ENCODE assay signal across 11 cellular contexts in genomic region chr14:75232597-75232996, GRCh38. TPM values are rescaled to one million over a fixed set of nuclear protein-coding genes. Genes with fewer than 3 reads are reported as not detected.
DNase-seq lines count a peak whose midpoint lies in the region; ATAC-seq and TF ChIP-seq lines count a peak whose summit lies in the region.
"Had no signal": no experiment of that assay in that cellular context is flagged by ENCODE, and none has a peak within 500 bp of the region (broad histone marks: within the 10 kb centered on the region; RNA-seq: fewer than 3 reads in every experiment).

No MANE protein-coding gene starts in this region.

- CTCF ChIA-PET in T-cell (lab: Charles Lee), result interaction anchor here (0.5 to 2.9 kb wide), 14 partner anchors 12 to 92 kb away, joined by 3 to 32 read pairs (median 4); no protein-coding TSS in a partner anchor
- CTCF ChIA-PET in activated naive CD4-positive, alpha-beta T cell treated with anti-CD3 and anti-CD28 coated beads, Interleukin-2, amount 10 ng/mL, durations not matched to agents 7 days and 5 days (lab: Charles Lee), result interaction anchor here (1.3 to 1.5 kb wide), 2 partner anchors 10 to 69 kb away, joined by 3 read pairs; no protein-coding TSS in a partner anchor

- ATAC-seq in T-cell (replicated peaks in 1 of 4) (peak; percentile 80 to 93 (median 88)), HG03342 (IDR thresholded peaks at IDR 0.05; ENCODE audit: unreplicated experiment) (no peak)

- in situ Hi-C loops in GM13977 (cut with MboI; ENCODE audit: low pct_unique_long_range_greater_than_20kb, low sequenced_read_pairs, unreplicated experiment), result no loop called here

- H3K9me3 Mint-ChIP-seq in T-cell, result no peaks in the 10 kb centered on the region
- H3K9me3 Mint-ChIP-seq in activated naive CD4-positive, alpha-beta T cell treated with anti-CD3 and anti-CD28 coated beads, Interleukin-2, amount 10 ng/mL, durations not matched to agents 7 days and 5 days, result no peaks in the 10 kb centered on the region
- H3K9me3 Mint-ChIP-seq: stimulated activated naive CD8-positive, alpha-beta T cell treated with anti-CD3 and anti-CD28 coated beads, Interleukin-15, Interleukin-2, amounts not matched to agents 100 ng/mL and 50 ng/mL, for 24 hours had no signal

- no peak for TF ChIP-seq CTCF in GM13977 (IDR thresholded peaks at IDR 0.05; ENCODE audit: extremely low read depth, insufficient read depth, missing control alignments)

- H3K27ac Mint-ChIP-seq in T-cell, result peak overlapping the region; percentile 50 to 83
- H3K27ac Mint-ChIP-seq in activated naive CD4-positive, alpha-beta T cell treated with anti-CD3 and anti-CD28 coated beads, Interleukin-2, amount 10 ng/mL, durations not matched to agents 7 days and 5 days, result no peak overlapping the region
- H3K27ac Mint-ChIP-seq: stimulated activated naive CD8-positive, alpha-beta T cell treated with anti-CD3 and anti-CD28 coated beads, Interleukin-15, Interleukin-2, amounts not matched to agents 100 ng/mL and 50 ng/mL, for 24 hours had no signal

- peaks cover 56 to 68% (median 59%) of the 10 kb centered on the region in 3 donors for H3K4me1 Mint-ChIP-seq in T-cell
- peaks cover 41% of the 10 kb centered on the region for H3K4me1 Mint-ChIP-seq in activated naive CD4-positive, alpha-beta T cell treated with anti-CD3 and anti-CD28 coated beads, Interleukin-2, amount 10 ng/mL, durations not matched to agents 7 days and 5 days

- H3K36me3 Mint-ChIP-seq in T-cell, result no peaks in the 10 kb centered on the region
- no peaks in the 10 kb centered on the region for H3K36me3 Mint-ChIP-seq in activated naive CD4-positive, alpha-beta T cell treated with anti-CD3 and anti-CD28 coated beads, Interleukin-2, amount 10 ng/mL, durations not matched to agents 7 days and 5 days

- DNase-seq in stimulated activated naive CD4-positive, alpha-beta T cell (lab: John Stamatoyannopoulos, UW), result peak; percentile 17 to 77 (median 59)
- DNase-seq in stimulated activated naive CD4-positive, alpha-beta T cell treated with Interleukin-2 at 50 U/mL for 16 hours (lab: John Stamatoyannopoulos, UW), result no peak
- DNase-seq in T-cell (peak in 33 of 34 experiments; percentile 29 to 72 (median 60)), GM13977 (ENCODE audit: low spot score) (no peak), NCI-H2171 treated with DMSO at 0.1 percent for 48 hours (lab: John Stamatoyannopoulos, UW) (no peak)
- DNase-seq in activated naive CD4-positive, alpha-beta T cell treated with anti-CD3 and anti-CD28 coated beads, Interleukin-2, amount 10 ng/mL, durations not matched to agents 7 days and 5 days, result peak; percentile 53
- DNase-seq: C1 segment of cervical spinal cord, KG1, NCI-H2029 treated with DMSO at 0.1 percent for 48 hours had no signal

- no peaks in the 10 kb centered on the region for H3K27me3 Mint-ChIP-seq in T-cell
- H3K27me3 Mint-ChIP-seq in activated naive CD4-positive, alpha-beta T cell treated with anti-CD3 and anti-CD28 coated beads, Interleukin-2, amount 10 ng/mL, durations not matched to agents 7 days and 5 days, result peaks cover 50% of the 10 kb centered on the region
- H3K27me3 Mint-ChIP-seq: stimulated activated naive CD8-positive, alpha-beta T cell treated with anti-CD3 and anti-CD28 coated beads, Interleukin-15, Interleukin-2, amounts not matched to agents 100 ng/mL and 50 ng/mL, for 24 hours had no signal

- no peak overlapping the region for H3K4me3 Mint-ChIP-seq in T-cell
- H3K4me3 Mint-ChIP-seq in activated naive CD4-positive, alpha-beta T cell treated with anti-CD3 and anti-CD28 coated beads, Interleukin-2, amount 10 ng/mL, durations not matched to agents 7 days and 5 days, result no peak overlapping the region
- H3K4me3 Mint-ChIP-seq: stimulated activated naive CD8-positive, alpha-beta T cell treated with anti-CD3 and anti-CD28 coated beads, Interleukin-15, Interleukin-2, amounts not matched to agents 100 ng/mL and 50 ng/mL, for 24 hours had no signal

- POLR2A ChIA-PET in T-cell (lab: Charles Lee), result interaction anchor here (0.6 to 1.8 kb wide), 12 partner anchors 15 to 1856 kb away, joined by 3 to 21 read pairs (median 4); partner anchors contain the start of gene FOS (in 1 of the 2)

RNA-seq across cellular contexts. Expression of gene FOS, which starts 46.0 kb away (rescaled TPM):
- total RNA-seq in T-cell, result 1,000 to 10,000 TPM in 2 of 5 donors, 10 to 100 TPM in 3; 20.4 to 2,951 (median 27.1) TPM

RNA-seq across cellular contexts. Expression of gene TMED10, which starts 56.2 kb away (rescaled TPM):
- total RNA-seq in T-cell, result 100 to 1,000 TPM; 143 to 193 (median 151) TPM

Comparison
In these comparisons a context has a peak if more than half of its experiments do, and no peak if none do; other contexts are left out.
1. DNase-seq: peak in stimulated activated naive CD4-positive, alpha-beta T cell (6 of 6), T-cell (33 of 34) and activated naive CD4-positive, alpha-beta T cell treated with anti-CD3 and anti-CD28 coated beads, Interleukin-2, amount 10 ng/mL, durations not matched to agents 7 days and 5 days (single experiment); none in stimulated activated naive CD4-positive, alpha-beta T cell treated with Interleukin-2 at 50 U/mL for 16 hours (single experiment), GM13977 (single experiment) and NCI-H2171 treated with DMSO at 0.1 percent for 48 hours (single experiment).